Comparison of ENCODE assay signal across 9 cellular contexts in the genomic region with DNA sequence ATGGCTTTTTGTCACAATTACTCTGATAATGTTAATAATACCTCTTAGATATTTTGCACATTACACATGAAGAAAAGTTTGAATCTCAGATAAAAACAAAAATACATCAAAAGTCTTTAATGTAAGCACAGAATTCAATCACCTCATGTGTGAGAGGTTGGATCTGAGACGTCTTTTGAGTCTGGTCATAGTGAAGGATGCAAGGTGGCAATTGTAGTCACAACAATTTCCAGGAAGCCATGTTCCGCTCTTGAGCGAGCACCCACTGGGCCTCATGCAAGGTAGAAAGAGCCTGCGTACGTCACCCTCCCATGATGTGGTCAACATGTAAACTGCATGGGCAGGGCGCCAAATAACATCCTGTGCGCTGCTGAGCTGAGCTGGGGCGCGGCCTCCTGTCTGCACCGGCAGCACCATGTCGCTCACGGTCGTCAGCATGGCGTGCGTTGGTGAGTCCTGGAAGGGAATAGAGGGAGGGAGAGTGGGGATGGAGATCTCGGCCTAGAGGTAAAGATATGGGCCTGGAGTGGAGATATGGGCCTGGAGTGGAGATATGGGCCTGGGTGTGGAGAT. TPM values are rescaled to one million over a fixed set of nuclear protein-coding genes. Genes with fewer than 3 reads are reported as not detected.
DNase-seq lines count a peak whose midpoint lies in the region; ATAC-seq and TF ChIP-seq lines count a peak whose summit lies in the region.
"Not testable (repeated sequence)": the region's sequence is repeated elsewhere in the genome, so short reads cannot be mapped to it uniquely, and the experiment has no call there.
"Had no signal": no experiment of that assay in that cellular context is flagged by ENCODE, and none has a peak within 500 bp of the region (broad histone marks: within the 10 kb centered on the region; RNA-seq: fewer than 3 reads in every experiment).

A gene (plus strand): TSS at position 383 of the 573 bp plus-strand sequence. CDS start 33 bp downstream, at position 416.

- H3K9me3 ChIP-seq in BLaER1: peaks cover 12% of the 10 kb centered on the region

- peak within 1 kb of the TSS; percentile 41; the same call in 1 of the 2 replicates for H3K9ac ChIP-seq in BLaER1

- not testable (repeated sequence) for TF ChIP-seq CTCF in HL-60 (IDR thresholded peaks at IDR 0.05; ENCODE audit: insufficient read depth, low read length)

- POLR2A ChIA-PET in activated CD4-positive, alpha-beta T cell treated with anti-CD3 and anti-CD28 coated beads, Interleukin-2, amount 10 ng/mL, durations not matched to agents 7 days and 5 days (lab: Charles Lee): not testable (repeated sequence)

- H3K4me1 Mint-ChIP-seq in activated CD4-positive, alpha-beta T cell treated with anti-CD3 and anti-CD28 coated beads, Interleukin-2, amount 10 ng/mL, durations not matched to agents 7 days and 5 days; activated T-cell treated with anti-CD3 and anti-CD28 coated beads, Interleukin-2, amount 50 U/mL, for 4 hours (ENCODE audit: low read depth); effector memory CD8-positive, alpha-beta T cell (ENCODE audit: low read depth in 2 of 2): not testable (repeated sequence)
- peaks cover 16 to 32% of the 10 kb centered on the region in 2 donors for H3K4me1 Mint-ChIP-seq in natural killer cell treated with Interleukin-12 subunit alpha and Interleukin-12 subunit beta and Interleukin-15 and Interleukin-18, amount 100 ng/mL, for 72 hours (ENCODE audit: low read depth in 2 of 2)

- not testable (repeated sequence) for H3K9me3 Mint-ChIP-seq in activated CD4-positive, alpha-beta T cell treated with anti-CD3 and anti-CD28 coated beads, Interleukin-2, amount 10 ng/mL, durations not matched to agents 7 days and 5 days; activated T-cell treated with anti-CD3 and anti-CD28 coated beads, Interleukin-2, amount 50 U/mL, for 4 hours; effector memory CD8-positive, alpha-beta T cell; natural killer cell treated with Interleukin-12 subunit alpha and Interleukin-12 subunit beta and Interleukin-15 and Interleukin-18, amount 100 ng/mL, for 72 hours

- H3K4me3 ChIP-seq in BLaER1; HL-60 (replicated peaks; ENCODE audit: insufficient read depth, low read length): not testable (repeated sequence)

- peak within 1 kb of the TSS; percentile 55 for H3K27ac Mint-ChIP-seq in activated CD4-positive, alpha-beta T cell treated with anti-CD3 and anti-CD28 coated beads, Interleukin-2, amount 10 ng/mL, durations not matched to agents 7 days and 5 days
- H3K27ac Mint-ChIP-seq in effector memory CD8-positive, alpha-beta T cell: peak within 1 kb of the TSS in 1 of 2 donors; percentile 50
- peak within 1 kb of the TSS; percentile 83 to 99 for H3K27ac Mint-ChIP-seq in natural killer cell treated with Interleukin-12 subunit alpha and Interleukin-12 subunit beta and Interleukin-15 and Interleukin-18, amount 100 ng/mL, for 72 hours

- peaks cover 23% of the 10 kb centered on the region for H3K4me1 ChIP-seq in BLaER1

- CTCF ChIA-PET in activated CD4-positive, alpha-beta T cell treated with anti-CD3 and anti-CD28 coated beads, Interleukin-2, amount 10 ng/mL, durations not matched to agents 7 days and 5 days (lab: Charles Lee): not testable (repeated sequence)

- H3K4me2 ChIP-seq in BLaER1: peak within 1 kb of the TSS; percentile 62

- H3K4me3 Mint-ChIP-seq in activated CD4-positive, alpha-beta T cell treated with anti-CD3 and anti-CD28 coated beads, Interleukin-2, amount 10 ng/mL, durations not matched to agents 7 days and 5 days: not testable (repeated sequence)
- H3K4me3 Mint-ChIP-seq in activated T-cell treated with anti-CD3 and anti-CD28 coated beads, Interleukin-2, amount 50 U/mL, for 4 hours: peak within 1 kb of the TSS; percentile 42
- peak within 1 kb of the TSS; percentile 34 to 47 for H3K4me3 Mint-ChIP-seq in effector memory CD8-positive, alpha-beta T cell
- peak within 1 kb of the TSS; percentile 99 for H3K4me3 Mint-ChIP-seq in natural killer cell treated with Interleukin-12 subunit alpha and Interleukin-12 subunit beta and Interleukin-15 and Interleukin-18, amount 100 ng/mL, for 72 hours

- not testable (repeated sequence) for DNase-seq in HL-60 (ENCODE audit: low read depth in 1 of 2, low spot score in 1 of 2); activated CD4-positive, alpha-beta T cell treated with anti-CD3 and anti-CD28 coated beads, Interleukin-2, amount 10 ng/mL, durations not matched to agents 7 days and 5 days; activated T-cell treated with anti-CD3 and anti-CD28 coated beads, Interleukin-2, amount 50 U/mL, for 4 hours; effector memory CD8-positive, alpha-beta T cell; natural killer cell treated with Interleukin-12 subunit alpha and Interleukin-12 subunit beta and Interleukin-15 and Interleukin-18, amount 100 ng/mL, for 72 hours (ENCODE audit: low spot score)
- peak; percentile 29 for DNase-seq in activated gamma-delta T cell treated with Interleukin-2 at 50 U/mL for 16 hours

- H3K27me3 Mint-ChIP-seq in activated CD4-positive, alpha-beta T cell treated with anti-CD3 and anti-CD28 coated beads, Interleukin-2, amount 10 ng/mL, durations not matched to agents 7 days and 5 days; natural killer cell treated with Interleukin-12 subunit alpha and Interleukin-12 subunit beta and Interleukin-15 and Interleukin-18, amount 100 ng/mL, for 72 hours: not testable (repeated sequence)
- peaks cover 15% of the 10 kb centered on the region for H3K27me3 Mint-ChIP-seq in activated T-cell treated with anti-CD3 and anti-CD28 coated beads, Interleukin-2, amount 50 U/mL, for 4 hours (ENCODE audit: low read depth)
- H3K27me3 Mint-ChIP-seq in effector memory CD8-positive, alpha-beta T cell: peaks cover 45 to 49% of the 10 kb centered on the region in 2 donors

- H3K27ac ChIP-seq in BLaER1: peak within 1 kb of the TSS; percentile 72
- peak within 1 kb of the TSS; percentile 74 for H3K27ac ChIP-seq in HL-60 (replicated peaks)

- ATAC-seq in activated T-cell treated with anti-CD3 and anti-CD28 coated beads, Interleukin-2, amount 50 U/mL, for 4 hours; effector memory CD8-positive, alpha-beta T cell (replicated peaks): not testable (repeated sequence)
- peak in 1 of 2 donors; percentile 83 for ATAC-seq in natural killer cell treated with Interleukin-12 subunit alpha and Interleukin-12 subunit beta and Interleukin-15 and Interleukin-18, amount 100 ng/mL, for 72 hours

- not testable (repeated sequence) for H3K36me3 ChIP-seq in BLaER1

- not testable (repeated sequence) for H3K36me3 Mint-ChIP-seq in activated CD4-positive, alpha-beta T cell treated with anti-CD3 and anti-CD28 coated beads, Interleukin-2, amount 10 ng/mL, durations not matched to agents 7 days and 5 days (ENCODE audit: low read depth); activated T-cell treated with anti-CD3 and anti-CD28 coated beads, Interleukin-2, amount 50 U/mL, for 4 hours (ENCODE audit: insufficient read depth); effector memory CD8-positive, alpha-beta T cell (ENCODE audit: insufficient read depth); natural killer cell treated with Interleukin-12 subunit alpha and Interleukin-12 subunit beta and Interleukin-15 and Interleukin-18, amount 100 ng/mL, for 72 hours

- not testable (repeated sequence) for H4K20me1 ChIP-seq in BLaER1

- H3K27me3 ChIP-seq in BLaER1; HL-60 (ENCODE audit: insufficient read depth, poor library complexity, severe bottlenecking): not testable (repeated sequence)

RNA-seq across cellular contexts. Expression of the gene that starts here (rescaled TPM):
- 1 to 10 TPM; 2.8 to 3.1 TPM for total RNA-seq in activated CD4-positive, alpha-beta T cell treated with anti-CD3 and anti-CD28 coated beads, Interleukin-2, amount 10 ng/mL, durations not matched to agents 7 days and 5 days
- 1 to 10 TPM; 1.1 to 2.2 (median 1.7) TPM for total RNA-seq in activated T-cell treated with anti-CD3 and anti-CD28 coated beads, Interleukin-2, amount 50 U/mL, for 4 hours
- total RNA-seq in natural killer cell treated with Interleukin-12 subunit alpha and Interleukin-12 subunit beta and Interleukin-15 and Interleukin-18, amount 100 ng/mL, for 72 hours: 10 to 100 TPM; 10.3 to 51.2 TPM
- total RNA-seq: Caco-2, HFFc6 had no signal
